8 cellular contexts compared by ENCODE assay signal in the genomic region with DNA sequence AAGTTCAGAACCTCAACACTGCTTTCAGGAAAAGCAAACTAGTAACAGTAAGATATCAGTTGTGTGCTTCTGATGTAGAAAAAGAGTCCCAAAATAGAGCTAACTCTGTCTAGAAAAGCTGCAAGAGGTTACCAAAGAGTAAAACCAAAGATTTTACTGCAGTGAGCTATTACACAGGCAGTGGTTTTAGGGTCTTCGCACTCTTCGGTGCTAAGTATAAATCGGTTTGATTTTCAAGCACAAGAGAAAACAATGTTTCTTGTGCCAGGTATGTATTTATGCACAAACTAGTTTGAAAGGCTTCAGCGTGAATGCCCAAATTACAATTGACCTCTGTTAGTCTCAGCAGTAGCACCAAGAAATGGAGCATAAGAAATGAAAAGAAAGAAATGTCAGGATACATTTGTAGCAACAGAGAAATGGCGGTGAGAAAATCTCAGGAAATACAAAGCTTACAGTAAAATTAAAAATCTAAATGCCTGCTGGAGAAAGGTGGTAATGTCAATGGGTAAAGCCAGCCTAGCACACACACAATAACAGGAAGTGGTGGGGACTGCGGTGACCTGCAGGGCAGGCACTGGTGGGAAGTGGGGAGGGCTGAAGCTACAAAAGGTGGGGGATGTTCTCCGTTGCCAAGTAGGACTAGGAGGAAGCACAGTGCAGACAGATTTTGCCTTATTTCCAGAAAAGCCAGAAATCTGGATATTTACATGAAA. TPM values are rescaled to one million over a fixed set of nuclear protein-coding genes. Genes with fewer than 3 reads are reported as not detected.
DNase-seq lines count a peak whose midpoint lies in the region; ATAC-seq and TF ChIP-seq lines count a peak whose summit lies in the region.

No MANE protein-coding gene starts in this region.

- H3K4me1 Mint-ChIP-seq in endodermal cell = peaks cover 41% of the 10 kb centered on the region

- 47 to 70% methylated on average over 3 to 7 of the region's 7 CpGs for WGBS in endodermal cell (ENCODE audit: insufficient coverage in 1 of 2, insufficient read length in 1 of 2), 2 experiments

- no peak overlapping the region for H2AFZ ChIP-seq in Karpas-422 (ENCODE audit: low read length)

- peak overlapping the region; percentile 14 for H3K4me3 Mint-ChIP-seq in endodermal cell

- H3K36me3 ChIP-seq in Karpas-422 (ENCODE audit: insufficient read depth, low read length) = no peaks in the 10 kb centered on the region
- H3K36me3 ChIP-seq in endodermal cell (ENCODE audit: control insufficient read depth, insufficient read depth, low read length) = no peaks in the 10 kb centered on the region

- no peak for TF ChIP-seq CTCF in GM10248 (IDR thresholded peaks at IDR 0.05; ENCODE audit: control extremely low read depth, extremely low read depth, low read depth, missing control alignments)
- TF ChIP-seq CTCF in endodermal cell (conservative IDR thresholded peaks at IDR 0.05) = peak; percentile 59

- H3K4me2 ChIP-seq in Karpas-422 (ENCODE audit: low read depth, low read length, poor library complexity, severe bottlenecking) = peak overlapping the region; percentile 8

- POLR2A ChIA-PET in GM10248 (lab: Yijun Ruan, JAX) = no interaction called here

- H3K27me3 Mint-ChIP-seq in endodermal cell (ENCODE audit: insufficient read depth) = peaks cover 7% of the 10 kb centered on the region

- H3K9ac ChIP-seq in Karpas-422 (ENCODE audit: low read length) (no peak overlapping the region), endodermal cell (ENCODE audit: extremely low read depth, low read length, poor library complexity, severe bottlenecking) (no peak overlapping the region)

- DNase-seq in GM10248 (ENCODE audit: extremely low spot score) (peak; percentile 29), Karpas-422 (peak; percentile 61), endodermal cell (peak; percentile 88), NCI-H2107 (lab: John Stamatoyannopoulos, UW) (no peak), DMS 273 treated with DMSO at 0.1 percent for 48 hours (lab: John Stamatoyannopoulos, UW) (no peak)
- DNase-seq in activated CD4-positive, alpha-beta T cell treated with anti-CD3 and anti-CD28 coated beads for 48 hours = peak; percentile 83
- peak; percentile 46 to 58 for DNase-seq in stimulated activated CD4-positive, alpha-beta T cell treated with anti-CD3 and anti-CD28 coated beads, Interleukin-12 subunit alpha, Interleukin-12 subunit beta, amount 100 ng/mL, for 24 hours (ENCODE audit: low read depth in 2 of 2)

- no peaks in the 10 kb centered on the region for H3K27me3 ChIP-seq in Karpas-422 (ENCODE audit: low read length)
- H3K27me3 ChIP-seq in endodermal cell (ENCODE audit: control insufficient read depth, insufficient read depth, low read length, poor library complexity, severe bottlenecking) = no peaks in the 10 kb centered on the region

- no peaks in the 10 kb centered on the region for H3K9me3 Mint-ChIP-seq in endodermal cell

- H3K4me3 ChIP-seq in Karpas-422 (ENCODE audit: low read length) (no peak overlapping the region), endodermal cell (ENCODE audit: low read length) (no peak overlapping the region)

- ATAC-seq in GM21723 (IDR thresholded peaks at IDR 0.05; ENCODE audit: unreplicated experiment) = peak; percentile 98

- H3K4me1 ChIP-seq in Karpas-422 (ENCODE audit: low read length) = peaks cover 13% of the 10 kb centered on the region
- peaks cover 9% of the 10 kb centered on the region for H3K4me1 ChIP-seq in endodermal cell (ENCODE audit: control insufficient read depth, insufficient read depth, low read length)

- H3K9me3 ChIP-seq in Karpas-422 (ENCODE audit: low read length) (no peaks in the 10 kb centered on the region), endodermal cell (ENCODE audit: control insufficient read depth, low read length) (no peaks in the 10 kb centered on the region)

- H3K36me3 Mint-ChIP-seq in endodermal cell (ENCODE audit: low read depth) = no peaks in the 10 kb centered on the region

- no peaks in the 10 kb centered on the region for H3K79me2 ChIP-seq in Karpas-422 (ENCODE audit: low read length)

- no peaks in the 10 kb centered on the region for H3K9me2 ChIP-seq in Karpas-422 (replicated peaks; ENCODE audit: insufficient read depth, low read length)

- H3K27ac Mint-ChIP-seq in endodermal cell = peak overlapping the region; percentile 25

- H3K27ac ChIP-seq in Karpas-422 (ENCODE audit: low read length) (no peak overlapping the region), endodermal cell (ENCODE audit: low read depth, low read length) (no peak overlapping the region)

- no peaks in the 10 kb centered on the region for H4K20me1 ChIP-seq in Karpas-422 (ENCODE audit: insufficient read depth, low read depth, low read length)

- CTCF ChIA-PET in GM10248 (lab: Yijun Ruan, JAX) = interaction anchor here (0.8 to 1.5 kb wide), 2 partner anchors 8 to 16 kb away, joined by 3 to 4 read pairs; no protein-coding TSS in a partner anchor

RNA-seq across cellular contexts. Expression of a gene that starts 18.0 kb away (rescaled TPM):
- 21.5 and 31.5 TPM in 2 replicates for total RNA-seq in Karpas-422 (2014; rRNA removed; shearing (Covaris generic); ENCODE audit: low replicate concordance)
- total RNA-seq in endodermal cell = 10 to 100 TPM; 29.5 to 33.2 TPM
- polyA plus RNA-seq in endodermal cell (2013, experiment 1 of 2) = 31.8 TPM
- 30.0 TPM for polyA plus RNA-seq in endodermal cell (2013, experiment 2 of 2)

Comparison
In these comparisons a context has a peak if more than half of its experiments do, and no peak if none do; other contexts are left out.
1. DNase-seq: peak in GM10248 (single experiment), Karpas-422 (single experiment), activated CD4-positive, alpha-beta T cell treated with anti-CD3 and anti-CD28 coated beads for 48 hours (single experiment), endodermal cell (single experiment) and stimulated activated CD4-positive, alpha-beta T cell treated with anti-CD3 and anti-CD28 coated beads, Interleukin-12 subunit alpha, Interleukin-12 subunit beta, amount 100 ng/mL, for 24 hours (2 of 2); none in NCI-H2107 (single experiment) and DMS 273 treated with DMSO at 0.1 percent for 48 hours (single experiment).